ENCODE assay signal across 19 cellular contexts in genomic region chrX:110015027-110015426, GRCh38. TPM values are rescaled to one million over a fixed set of nuclear protein-coding genes. Genes with fewer than 3 reads are reported as not detected.
DNase-seq lines count a peak whose midpoint lies in the region; ATAC-seq, FAIRE-seq and TF ChIP-seq lines count a peak whose summit lies in the region.
"Had no signal": no experiment of that assay in that cellular context is flagged by ENCODE, and none has a peak within 500 bp of the region (broad histone marks: within the 10 kb centered on the region; RNA-seq: fewer than 3 reads in every experiment).

No MANE protein-coding gene starts in this region.

- H3K9me3 ChIP-seq in Loucy (ENCODE audit: insufficient read depth, low read depth, low read length) (no peaks in the 10 kb centered on the region), right atrium auricular region (no peaks in the 10 kb centered on the region), ovary (no peaks in the 10 kb centered on the region), T-helper 17 cell (ENCODE audit: control insufficient read depth, low read length, poor library complexity, severe bottlenecking) (no peaks in the 10 kb centered on the region)

- H3K27ac ChIP-seq in right atrium auricular region (peak overlapping the region; percentile 69 to 78), ovary (peak overlapping the region in 1 of 2 donors; percentile 68)
- H3K27ac ChIP-seq: C4-2B, KMS-11 had no signal

- TF ChIP-seq EP300 in ovary (IDR thresholded peaks at IDR 0.05) = no peak

- TF ChIP-seq CTCF in Loucy (conservative IDR thresholded peaks at IDR 0.05; ENCODE audit: low read length) (no peak), brain (conservative IDR thresholded peaks at IDR 0.05) (no peak), right atrium auricular region (IDR thresholded peaks at IDR 0.05) (no peak), ovary (IDR thresholded peaks at IDR 0.05) (no peak)

- H3K9ac ChIP-seq in Loucy (ENCODE audit: low read depth, low read length, poor library complexity, severe bottlenecking) = no peak overlapping the region
- H3K9ac ChIP-seq: KMS-11 had no signal

- H3F3A ChIP-seq in Loucy (ENCODE audit: low read depth) = no peaks in the 10 kb centered on the region

- DNase-seq in right atrium auricular region (ENCODE audit: low spot score) (no peak), ovary (peak; percentile 46 to 65 (median 64)), GM19239 (ENCODE audit: insufficient read length, low spot score) (no peak), A172 (ENCODE audit: low spot score) (no peak), T-helper 17 cell (no peak), NCI-H1092 (lab: John Stamatoyannopoulos, UW) (no peak)
- DNase-seq: activated CD4-positive, alpha-beta T cell treated with anti-CD3 and anti-CD28 coated beads, Interleukin-2, amount 10 ng/mL, durations not matched to agents 7 days and 5 days; activated CD8-positive, alpha-beta memory T cell treated with anti-CD3 and anti-CD28 coated beads, Interleukin-2, amount 50 U/mL, for 4 hours; dorsolateral prefrontal cortex; H7; NCI-H524; RPMI8226; SW 1271 had no signal

- H3K79me2 ChIP-seq in Loucy (ENCODE audit: insufficient read depth, low read length) = peaks cover 91% of the 10 kb centered on the region

- no peak for TF ChIP-seq POLR2A in ovary (IDR thresholded peaks at IDR 0.05)

- H3K4me1 Mint-ChIP-seq in brain = peaks cover 49% of the 10 kb centered on the region
- peaks cover 19% of the 10 kb centered on the region for H3K4me1 Mint-ChIP-seq in T-helper 17 cell

- peak overlapping the region; percentile 44 for H3K4me2 ChIP-seq in Loucy (ENCODE audit: low read depth, low read length, poor library complexity, severe bottlenecking)
- H3K4me2 ChIP-seq: KMS-11 had no signal

- WGBS in ovary, 3 donors = 48 to 55% (median 52%) methylated on average over 3 of the region's 3 CpGs

- peaks cover 22% of the 10 kb centered on the region for H4K20me1 ChIP-seq in Loucy (ENCODE audit: insufficient read depth, low read length, poor library complexity, severe bottlenecking)

- ATAC-seq in T-helper 17 cell = no peak
- ATAC-seq: left lobe of liver had no signal

- H3K4me1 ChIP-seq in Loucy (ENCODE audit: insufficient read depth, low read length, poor library complexity, severe bottlenecking) (peaks cover 9% of the 10 kb centered on the region), right atrium auricular region (peaks cover 0 to 13% of the 10 kb centered on the region in 2 donors), ovary (ENCODE audit: insufficient read depth) (peaks cover 7% of the 10 kb centered on the region)

- H3K27me3 Mint-ChIP-seq in brain (no peaks in the 10 kb centered on the region), T-helper 17 cell (no peaks in the 10 kb centered on the region)
- H3K27me3 Mint-ChIP-seq: activated CD4-positive, alpha-beta T cell treated with anti-CD3 and anti-CD28 coated beads, Interleukin-2, amount 10 ng/mL, durations not matched to agents 7 days and 5 days had no signal

- H3K4me3 Mint-ChIP-seq in brain (peak overlapping the region in 3 of 5 experiments; percentile 8 to 51 (median 15)), T-helper 17 cell (no peak overlapping the region)
- H3K4me3 Mint-ChIP-seq: activated CD4-positive, alpha-beta T cell treated with anti-CD3 and anti-CD28 coated beads, Interleukin-2, amount 10 ng/mL, durations not matched to agents 7 days and 5 days had no signal

- peaks cover 25% of the 10 kb centered on the region for H3K36me3 Mint-ChIP-seq in brain
- peaks cover 9% of the 10 kb centered on the region for H3K36me3 Mint-ChIP-seq in T-helper 17 cell (ENCODE audit: low read depth)

- H3K9me2 ChIP-seq in Loucy (replicated peaks; ENCODE audit: low read depth, low read length) = no peaks in the 10 kb centered on the region

- H3K36me3 ChIP-seq in Loucy (ENCODE audit: insufficient read depth, low read length) = peaks cover 19% of the 10 kb centered on the region; the same call in 1 of the 2 replicates
- H3K36me3 ChIP-seq in right atrium auricular region = peaks cover 3% of the 10 kb centered on the region
- no peaks in the 10 kb centered on the region for H3K36me3 ChIP-seq in ovary

- no peak overlapping the region for H2AFZ ChIP-seq in Loucy (ENCODE audit: low read length)

- no peak overlapping the region for H3K4me3 ChIP-seq in Loucy (ENCODE audit: low read length, poor library complexity, severe bottlenecking)
- H3K4me3 ChIP-seq in right atrium auricular region = no peak overlapping the region
- H3K4me3 ChIP-seq in ovary = no peak overlapping the region
- H3K4me3 ChIP-seq: dorsolateral prefrontal cortex had no signal

- no peaks in the 10 kb centered on the region for H3K9me3 Mint-ChIP-seq in brain
- H3K9me3 Mint-ChIP-seq: activated CD4-positive, alpha-beta T cell treated with anti-CD3 and anti-CD28 coated beads, Interleukin-2, amount 10 ng/mL, durations not matched to agents 7 days and 5 days; activated T-helper 2 cell treated with anti-CD3 and anti-CD28 coated beads, Interferon-gamma antibody, Interleukin-2, Interleukin-4, amounts not matched to agents 10 μg/mL and 5 μg/mL and 100 μg/mL, durations not matched to agents 14 hours and 24 hours and 36 hours had no signal

- intact Hi-C loops in ovary (cut with DNase I) = no loop called here

- peak overlapping the region; percentile 24 to 95 (median 80) for H3K27ac Mint-ChIP-seq in brain
- no peak overlapping the region for H3K27ac Mint-ChIP-seq in T-helper 17 cell
- H3K27ac Mint-ChIP-seq: activated CD4-positive, alpha-beta T cell treated with anti-CD3 and anti-CD28 coated beads, Interleukin-2, amount 10 ng/mL, durations not matched to agents 7 days and 5 days; activated T-helper 2 cell treated with anti-CD3 and anti-CD28 coated beads, Interferon-gamma antibody, Interleukin-2, Interleukin-4, amounts not matched to agents 10 μg/mL and 5 μg/mL and 100 μg/mL, durations not matched to agents 14 hours and 24 hours and 36 hours had no signal

- FAIRE-seq in GM19239 (lab: Jason Lieb, UNC) = no peak

- H3K27me3 ChIP-seq in Loucy (ENCODE audit: insufficient read depth, low read length, poor library complexity, severe bottlenecking) (no peaks in the 10 kb centered on the region), right atrium auricular region (no peaks in the 10 kb centered on the region), ovary (no peaks in the 10 kb centered on the region)

RNA-seq across cellular contexts. Expression of gene TMEM164, which starts 12.1 kb away (rescaled TPM):
- polyA plus RNA-seq in brain (ENCODE audit: insufficient read depth, low read depth, low replicate concordance) = 45.8 TPM
- total RNA-seq in right atrium auricular region = 10 to 100 TPM; 30.3 to 36.6 TPM
- 10 to 100 TPM; 26.5 to 59.4 (median 33.2) TPM for total RNA-seq in ovary
- 10 to 100 TPM; 17.5 to 32.4 TPM for polyA plus RNA-seq in ovary
- total RNA-seq in A172 (2014; rRNA removed; shearing (Covaris generic)) = 6.5 and 9.6 TPM in 2 replicates
- total RNA-seq in T-helper 17 cell = 10 to 100 TPM; 15.1 to 32.7 TPM

Comparison
In these comparisons a context has a peak if more than half of its experiments do, and no peak if none do; other contexts are left out.
1. DNase-seq: peak in ovary (5 of 5); none in right atrium auricular region (single experiment), GM19239 (single experiment), A172 (single experiment), T-helper 17 cell (0 of 3) and NCI-H1092 (single experiment).